Comparison of ENCODE assay signal across 9 cellular contexts in genomic region chr11:116853461-116854073, GRCh38. TPM values are rescaled to one million over a fixed set of nuclear protein-coding genes. Genes with fewer than 3 reads are reported as not detected.
DNase-seq lines count a peak whose midpoint lies in the region; ATAC-seq and TF ChIP-seq lines count a peak whose summit lies in the region.
"Had no signal": no experiment of that assay in that cellular context is flagged by ENCODE, and none has a peak within 500 bp of the region (broad histone marks: within the 10 kb centered on the region; RNA-seq: fewer than 3 reads in every experiment).

No MANE protein-coding gene starts in this region.

- H3K27me3 ChIP-seq in GM23248 (replicated peaks; ENCODE audit: insufficient read depth): no peaks in the 10 kb centered on the region
- H3K27me3 ChIP-seq: adrenal gland had no signal

- WGBS in GM23248 (ENCODE audit: low coverage in 1 of 2, low lambda C conversion rate in 2 of 2, missing lambda C conversion rate in 2 of 2), 2 experiments: 20 to 21% methylated on average over 6 of the region's 6 CpGs

- peak overlapping the region; percentile 8 for H3K27ac Mint-ChIP-seq in endothelial cell (ENCODE audit: unreplicated experiment)

- peak overlapping the region; percentile 58 for H3K4me2 ChIP-seq in GM23248 (ENCODE audit: unreplicated experiment)

- H3K9ac ChIP-seq in GM23248: peak overlapping the region; percentile 23

- ATAC-seq in activated CD4-positive, CD25-positive, alpha-beta regulatory T cell treated with anti-CD3 and anti-CD28 coated beads, Interleukin-2, amount 50 U/mL, for 24 hours: peak; percentile 97 to 98

- peaks cover 37% of the 10 kb centered on the region for H3F3A ChIP-seq in GM23248 (ENCODE audit: insufficient read depth)

- TF ChIP-seq CTCF in GM12864 (IDR thresholded peaks at IDR 0.05; ENCODE audit: low read depth, low read length, missing control alignments) (no peak), endothelial cell (IDR thresholded peaks at IDR 0.05; ENCODE audit: unreplicated experiment) (no peak)

- H2AFZ ChIP-seq in GM23248: no peak overlapping the region

- H3K4me1 ChIP-seq in GM23248 (ENCODE audit: insufficient read depth): peaks cover 45% of the 10 kb centered on the region

- H3K9me3 Mint-ChIP-seq in endothelial cell (ENCODE audit: unreplicated experiment): no peaks in the 10 kb centered on the region

- no peaks in the 10 kb centered on the region for H3K9me3 ChIP-seq in GM23248 (ENCODE audit: low read depth)
- H3K9me3 ChIP-seq: adrenal gland had no signal

- in situ Hi-C loops in GM23248 (cut with MboI): no loop called here

- H3K36me3 Mint-ChIP-seq in endothelial cell (ENCODE audit: low read depth, unreplicated experiment): peaks cover 11% of the 10 kb centered on the region

- peaks cover 5% of the 10 kb centered on the region for H3K4me1 Mint-ChIP-seq in endothelial cell (ENCODE audit: unreplicated experiment)

- H3K36me3 ChIP-seq in GM23248 (ENCODE audit: low read depth): no peaks in the 10 kb centered on the region

- no peaks in the 10 kb centered on the region for H3K27me3 Mint-ChIP-seq in endothelial cell (ENCODE audit: unreplicated experiment)

- H3K27ac ChIP-seq in GM23248: peak overlapping the region; percentile 87

- peaks cover 7% of the 10 kb centered on the region; the same call in 1 of the 2 replicates for H3K79me2 ChIP-seq in GM23248 (ENCODE audit: insufficient read depth)

- H3K4me3 Mint-ChIP-seq in endothelial cell (ENCODE audit: unreplicated experiment): no peak overlapping the region

- no peaks in the 10 kb centered on the region for H3K9me2 ChIP-seq in GM23248 (ENCODE audit: insufficient read depth)

- no peak overlapping the region; the same call in 1 of the 2 replicates for H3K4me3 ChIP-seq in GM12864 (ENCODE audit: low read depth, low read length)
- peak overlapping the region; percentile 26; the same call in 1 of the 2 replicates for H3K4me3 ChIP-seq in GM23248
- H3K4me3 ChIP-seq: adrenal gland had no signal

- DNase-seq in GM12864 (ENCODE audit: low read depth) (peak; percentile 72), GM23248 (peak; percentile 96), Kasumi-1 (lab: John Stamatoyannopoulos, UW) (peak; percentile 95 to 96), endothelial cell (ENCODE audit: low spot score) (no peak), NCI-H2227 treated with DMSO at 0.1 percent for 48 hours (lab: John Stamatoyannopoulos, UW) (no peak), SK-N-DZ (ENCODE audit: low spot score) (no peak)
- DNase-seq in stimulated activated CD4-positive, alpha-beta T cell treated with anti-CD3 and anti-CD28 coated beads, Interleukin-15, amount 100 ng/mL, for 24 hours: peak; percentile 67

- H4K20me1 ChIP-seq in GM23248 (ENCODE audit: insufficient read depth): no peaks in the 10 kb centered on the region

RNA-seq across cellular contexts. Expression of gene APOA1, which starts 16.1 kb away (rescaled TPM):
- total RNA-seq in GM23248 (2014; rRNA removed; shearing (Covaris generic)): not detected in 2 replicates
- polyA plus RNA-seq in GM23248 (2016; fragmentation: Nextera tagmentation; extraction: Ambion mirVana): 0.23 TPM in 1 of 2 replicates, not detected in the other
- 1.2 TPM for total RNA-seq in endothelial cell (ENCODE audit: unreplicated experiment)
- 0.28 and 1.0 TPM in 2 replicates for polyA plus RNA-seq in SK-N-DZ (2014; cell fraction: cytosol; rRNA removed)
- polyA plus RNA-seq in SK-N-DZ (2014; cell fraction: nucleus; rRNA removed): 1.5 TPM in 1 of 2 replicates, not detected in the other

RNA-seq across cellular contexts. Expression of gene APOC3, which starts 23.9 kb away (rescaled TPM):
- total RNA-seq in GM23248 (2014; rRNA removed; shearing (Covaris generic)): not detected in 2 replicates
- not detected in 2 replicates for polyA plus RNA-seq in GM23248 (2016; fragmentation: Nextera tagmentation; extraction: Ambion mirVana)
- not detected for total RNA-seq in endothelial cell (ENCODE audit: unreplicated experiment)
- polyA plus RNA-seq in SK-N-DZ (2014; cell fraction: cytosol; rRNA removed): not detected in 2 replicates
- polyA plus RNA-seq in SK-N-DZ (2014; cell fraction: nucleus; rRNA removed): not detected in 2 replicates

RNA-seq across cellular contexts. Expression of gene APOA4, which starts 30.5 kb away (rescaled TPM):
- total RNA-seq in GM23248 (2014; rRNA removed; shearing (Covaris generic)): not detected in 2 replicates
- not detected in 2 replicates for polyA plus RNA-seq in GM23248 (2016; fragmentation: Nextera tagmentation; extraction: Ambion mirVana)
- total RNA-seq in endothelial cell (ENCODE audit: unreplicated experiment): not detected
- polyA plus RNA-seq in SK-N-DZ (2014; cell fraction: cytosol; rRNA removed): not detected in 2 replicates
- not detected in 2 replicates for polyA plus RNA-seq in SK-N-DZ (2014; cell fraction: nucleus; rRNA removed)
- total RNA-seq: adrenal gland had no signal

Comparison
In these comparisons a context has a peak if more than half of its experiments do, and no peak if none do; other contexts are left out.
1. DNase-seq: peak in GM12864 (single experiment), GM23248 (single experiment), Kasumi-1 (2 of 2) and stimulated activated CD4-positive, alpha-beta T cell treated with anti-CD3 and anti-CD28 coated beads, Interleukin-15, amount 100 ng/mL, for 24 hours (single experiment); none in endothelial cell (single experiment), NCI-H2227 treated with DMSO at 0.1 percent for 48 hours (single experiment) and SK-N-DZ (single experiment).